In genomic region chr11:62721994-62722393, GRCh38 we compare ENCODE assay signal across 14 cellular contexts. TPM values are rescaled to one million over a fixed set of nuclear protein-coding genes. Genes with fewer than 3 reads are reported as not detected.
A peak's percentile ranks its signal among the peaks of the same experiment; 100 is the strongest.
DNase-seq lines count a peak whose midpoint lies in the region; ATAC-seq and TF ChIP-seq lines count a peak whose summit lies in the region.
"Had no signal": no experiment of that assay in that cellular context is flagged by ENCODE, and none has a peak within 500 bp of the region (broad histone marks: within the 10 kb centered on the region; RNA-seq: fewer than 3 reads in every experiment).

No MANE protein-coding gene starts in this region.

- H3K9me3 ChIP-seq in hepatocyte (ENCODE audit: low read depth) (no peaks in the 10 kb centered on the region), prostate gland (no peaks in the 10 kb centered on the region)
- H3K9me3 ChIP-seq: HAP-1 had no signal

- H3K27ac Mint-ChIP-seq in GM23338 (peak overlapping the region; percentile 82), activated B cell treated with CpG ODN at 0.5 μM for 24 hours (peak overlapping the region; percentile 35)
- H3K27ac Mint-ChIP-seq: T-helper 1 cell treated with Interleukin-12 subunit alpha and Interleukin-12 subunit beta and Interleukin-4 antibody, amounts not matched to agents 30 μg/mL and 1 μg/mL, for 36 hours had no signal

- TF ChIP-seq POLR2A in prostate gland (IDR thresholded peaks at IDR 0.05) = no peak

- H3K4me3 ChIP-seq in AG10803 (ENCODE audit: low read length) (no peak overlapping the region), GM23338 (no peak overlapping the region), hepatocyte (no peak overlapping the region), prostate gland (no peak overlapping the region)
- H3K4me3 ChIP-seq: HAP-1 had no signal

- peak; percentile 9; the same call in 1 of the 2 replicates for TF ChIP-seq CTCF in AG10803 (conservative IDR thresholded peaks at IDR 0.05; ENCODE audit: low read length)
- TF ChIP-seq CTCF in GM23338 (conservative IDR thresholded peaks at IDR 0.05; ENCODE audit: low read depth in 2 of 2) = peak; percentile 9 to 23; a peak in 2 of 4 replicates
- TF ChIP-seq CTCF in activated B cell treated with CpG ODN at 0.5 μM for 24 hours (IDR thresholded peaks at IDR 0.05) = no peak
- peak; percentile 15 for TF ChIP-seq CTCF in hepatocyte (IDR thresholded peaks at IDR 0.05; ENCODE audit: poor library complexity)
- TF ChIP-seq CTCF in prostate gland (IDR thresholded peaks at IDR 0.05) = no peak

- peaks cover 25% of the 10 kb centered on the region for H3K4me1 Mint-ChIP-seq in GM23338
- peaks cover 36% of the 10 kb centered on the region for H3K4me1 Mint-ChIP-seq in activated B cell treated with CpG ODN at 0.5 μM for 24 hours

- H3K79me2 ChIP-seq in GM23338 (replicated peaks; ENCODE audit: insufficient read depth) = peaks cover 71% of the 10 kb centered on the region
- H3K79me2 ChIP-seq in hepatocyte = peaks cover 96% of the 10 kb centered on the region

- H4K20me1 ChIP-seq in GM23338 (replicated peaks; ENCODE audit: insufficient read depth) (peaks cover 47% of the 10 kb centered on the region), hepatocyte (ENCODE audit: insufficient read depth, poor library complexity, severe bottlenecking) (peaks cover 49% of the 10 kb centered on the region)

- H3K36me3 Mint-ChIP-seq in GM23338 (ENCODE audit: low read depth) (peaks cover 91% of the 10 kb centered on the region), activated B cell treated with CpG ODN at 0.5 μM for 24 hours (ENCODE audit: low read depth) (peaks cover 93% of the 10 kb centered on the region)

- H3K27ac ChIP-seq in GM23338 (ENCODE audit: low read depth) = no peak overlapping the region
- no peak overlapping the region for H3K27ac ChIP-seq in hepatocyte
- H3K27ac ChIP-seq in prostate gland = no peak overlapping the region

- ATAC-seq in GM23338 (0 out of 3 replicates have a peak, but pooled peaks have one; percentile 17), activated B cell treated with CpG ODN at 0.5 μM for 24 hours (ENCODE audit: low read depth) (no peak), GM21576 (IDR thresholded peaks at IDR 0.05; ENCODE audit: unreplicated experiment) (no peak), GM18517 (IDR thresholded peaks at IDR 0.05; ENCODE audit: unreplicated experiment) (no peak), HG03521 (IDR thresholded peaks at IDR 0.05; ENCODE audit: unreplicated experiment) (no peak)
- ATAC-seq: left ventricle myocardium superior, right cardiac atrium had no signal

- CTCF ChIA-PET in activated B cell treated with CpG ODN at 0.5 μM for 24 hours (lab: Charles Lee) = no interaction called here

- intact Hi-C loops in activated B cell treated with CpG ODN at 0.5 μM for 24 hours (cut with micrococcal nuclease) (no loop called here), prostate gland (cut with DNase I) (no loop called here)

- DNase-seq in AG10803 (ENCODE audit: low read depth) = peak; percentile 39
- DNase-seq in GM23338 (ENCODE audit: low spot score) = peak; percentile 24
- no peak for DNase-seq in activated B cell treated with CpG ODN at 0.5 μM for 24 hours
- peak; percentile 51 for DNase-seq in hepatocyte (ENCODE audit: low spot score)
- DNase-seq in prostate gland (ENCODE audit: low spot score) = no peak
- DNase-seq: left ventricle myocardium superior; NCI-H510A; right cardiac atrium; stimulated activated CD8-positive, alpha-beta memory T cell treated with anti-CD3 and anti-CD28 coated beads, Interleukin-4, amount 100 ng/mL, for 48 hours had no signal

- H3K4me2 ChIP-seq in GM23338 = no peak overlapping the region
- H3K4me2 ChIP-seq in hepatocyte = no peak overlapping the region

- H3F3A ChIP-seq in GM23338 (replicated peaks; ENCODE audit: low read depth) = peaks cover 66% of the 10 kb centered on the region

- POLR2A ChIA-PET in activated B cell treated with CpG ODN at 0.5 μM for 24 hours (lab: Charles Lee) = interaction anchor here (0.7 kb wide), 1 partner anchor 102 kb away, joined by 3 read pairs; no protein-coding TSS in a partner anchor

- H3K36me3 ChIP-seq in GM23338 (ENCODE audit: insufficient read depth) (peaks cover 76% of the 10 kb centered on the region), hepatocyte (replicated peaks; ENCODE audit: insufficient read depth, low read depth) (peaks cover 12% of the 10 kb centered on the region), prostate gland (peaks cover 0 to 28% of the 10 kb centered on the region in 2 donors)

- H3K9me2 ChIP-seq in GM23338 (ENCODE audit: insufficient read depth) = no peaks in the 10 kb centered on the region
- no peaks in the 10 kb centered on the region for H3K9me2 ChIP-seq in hepatocyte (replicated peaks; ENCODE audit: insufficient read depth)

- peaks cover 6% of the 10 kb centered on the region for H3K27me3 Mint-ChIP-seq in GM23338 (ENCODE audit: insufficient read depth, low read depth, poor library complexity)
- no peaks in the 10 kb centered on the region for H3K27me3 Mint-ChIP-seq in activated B cell treated with CpG ODN at 0.5 μM for 24 hours

- H3K4me3 Mint-ChIP-seq in GM23338 (no peak overlapping the region), activated B cell treated with CpG ODN at 0.5 μM for 24 hours (no peak overlapping the region)
- H3K4me3 Mint-ChIP-seq: T-helper 1 cell treated with Interleukin-12 subunit alpha and Interleukin-12 subunit beta and Interleukin-4 antibody, amounts not matched to agents 30 μg/mL and 1 μg/mL, for 36 hours had no signal

- H3K9me3 Mint-ChIP-seq in GM23338 = no peaks in the 10 kb centered on the region
- no peaks in the 10 kb centered on the region for H3K9me3 Mint-ChIP-seq in activated B cell treated with CpG ODN at 0.5 μM for 24 hours
- H3K9me3 Mint-ChIP-seq: T-helper 1 cell treated with Interleukin-12 subunit alpha and Interleukin-12 subunit beta and Interleukin-4 antibody, amounts not matched to agents 30 μg/mL and 1 μg/mL, for 36 hours had no signal

- H3K27me3 ChIP-seq in GM23338 (ENCODE audit: insufficient read depth) = no peaks in the 10 kb centered on the region
- no peaks in the 10 kb centered on the region for H3K27me3 ChIP-seq in hepatocyte
- H3K27me3 ChIP-seq in prostate gland (replicated peaks; ENCODE audit: insufficient read depth) = no peaks in the 10 kb centered on the region

- H3K4me1 ChIP-seq in GM23338 (ENCODE audit: insufficient read depth) (peaks cover 16% of the 10 kb centered on the region), hepatocyte (ENCODE audit: insufficient read depth) (peaks cover 16% of the 10 kb centered on the region), prostate gland (replicated peaks) (peaks cover 2% of the 10 kb centered on the region)
- H3K4me1 ChIP-seq: HAP-1 had no signal

- no peak overlapping the region for H2AFZ ChIP-seq in GM23338
- H2AFZ ChIP-seq in hepatocyte = no peak overlapping the region

- WGBS in hepatocyte (ENCODE audit: low lambda C conversion rate, missing lambda C conversion rate) = 48% methylated on average over 7 of the region's 7 CpGs
- WGBS in prostate gland = 64% methylated on average over 7 of the region's 7 CpGs

TF ChIP-seq in GM23338, 12 proteins besides CTCF, POLR2A, EP300 and RAD21:
- TF ChIP-seq STAT1 (IDR thresholded peaks at IDR 0.05; ENCODE audit: unreplicated experiment) = no peak
- TF ChIP-seq ETS1 (IDR thresholded peaks at IDR 0.05) = no peak
TF ChIP-seq in GM23338: peak in this region for 0.

RNA-seq across cellular contexts. Expression of gene HNRNPUL2, which starts 5.3 kb away (rescaled TPM):
- 18.3 and 21.7 TPM in 2 replicates for total RNA-seq in GM23338 (2014; rRNA removed; shearing (Covaris generic))
- polyA plus RNA-seq in GM23338 (2016; fragmentation: Nextera tagmentation; extraction: Ambion mirVana) = 9.4 and 10.9 TPM in 2 replicates
- 58.2 and 63.9 TPM in 2 replicates for total RNA-seq in activated B cell treated with CpG ODN at 0.5 μM for 24 hours
- total RNA-seq in hepatocyte = 14.0 and 15.4 TPM in 2 replicates
- 2.3 and 3.7 TPM in 2 replicates for polyA plus RNA-seq in hepatocyte
- 10 to 100 TPM; 26.6 to 33.5 TPM for total RNA-seq in prostate gland

RNA-seq across cellular contexts. Expression of gene TTC9C, which starts 6.3 kb away (rescaled TPM):
- 27.5 and 51.4 TPM in 2 replicates for total RNA-seq in GM23338 (2014; rRNA removed; shearing (Covaris generic))
- polyA plus RNA-seq in GM23338 (2016; fragmentation: Nextera tagmentation; extraction: Ambion mirVana) (42.0 and 42.6 TPM in 2 replicates), hepatocyte (35.4 and 39.9 TPM in 2 replicates)
- total RNA-seq in activated B cell treated with CpG ODN at 0.5 μM for 24 hours (35.5 and 44.0 TPM in 2 replicates), hepatocyte (26.3 and 35.0 TPM in 2 replicates), prostate gland (10 to 100 TPM; 25.1 to 25.5 TPM)

RNA-seq across cellular contexts. Expression of gene GNG3, which starts 14.5 kb away (rescaled TPM):
- 0.82 and 2.1 TPM in 2 replicates for total RNA-seq in GM23338 (2014; rRNA removed; shearing (Covaris generic))
- 5.7 and 7.2 TPM in 2 replicates for polyA plus RNA-seq in GM23338 (2016; fragmentation: Nextera tagmentation; extraction: Ambion mirVana)
- 1.8 and 2.7 TPM in 2 replicates for total RNA-seq in activated B cell treated with CpG ODN at 0.5 μM for 24 hours
- 0.23 and 0.24 TPM in 2 replicates for total RNA-seq in hepatocyte
- polyA plus RNA-seq in hepatocyte = 0.41 and 1.2 TPM in 2 replicates
- total RNA-seq in prostate gland = not detected
- total RNA-seq: left ventricle myocardium superior, right cardiac atrium had no signal

RNA-seq across cellular contexts. Expression of gene BSCL2, which starts 14.8 kb away (rescaled TPM):
- total RNA-seq in GM23338 (2014; rRNA removed; shearing (Covaris generic)) = 49.0 and 60.2 TPM in 2 replicates
- polyA plus RNA-seq in GM23338 (2016; fragmentation: Nextera tagmentation; extraction: Ambion mirVana) (81.7 and 91.5 TPM in 2 replicates), hepatocyte (78.7 and 81.0 TPM in 2 replicates)
- total RNA-seq in activated B cell treated with CpG ODN at 0.5 μM for 24 hours (18.6 and 27.8 TPM in 2 replicates), hepatocyte (39.3 and 49.2 TPM in 2 replicates), prostate gland (100 to 1,000 TPM; 148 to 187 TPM)

RNA-seq across cellular contexts. Expression of gene ZBTB3, which starts 32.0 kb away (rescaled TPM):
- 82.6 and 91.7 TPM in 2 replicates for total RNA-seq in GM23338 (2014; rRNA removed; shearing (Covaris generic))
- polyA plus RNA-seq in GM23338 (2016; fragmentation: Nextera tagmentation; extraction: Ambion mirVana) (47.8 and 52.2 TPM in 2 replicates), hepatocyte (4.0 and 4.3 TPM in 2 replicates)
- total RNA-seq in activated B cell treated with CpG ODN at 0.5 μM for 24 hours (17.6 and 19.9 TPM in 2 replicates), hepatocyte (7.0 and 11.0 TPM in 2 replicates), prostate gland (10 to 100 TPM; 14.8 to 19.1 TPM)

Comparison
In these comparisons a context has a peak if more than half of its experiments do, and no peak if none do; other contexts are left out.
1. DNase-seq: peak in AG10803 (single experiment), GM23338 (single experiment) and hepatocyte (single experiment); none in activated B cell treated with CpG ODN at 0.5 μM for 24 hours (single experiment) and prostate gland (single experiment).
2. CTCF ChIP-seq: peak in AG10803 (single experiment), GM23338 (2 of 2) and hepatocyte (single experiment); none in activated B cell treated with CpG ODN at 0.5 μM for 24 hours (single experiment) and prostate gland (0 of 4).